20 cellular contexts compared by ENCODE assay signal in genomic region chr9:130419521-130420035, GRCh38. TPM values are rescaled to one million over a fixed set of nuclear protein-coding genes. Genes with fewer than 3 reads are reported as not detected.
DNase-seq lines count a peak whose midpoint lies in the region; ATAC-seq, FAIRE-seq and TF ChIP-seq lines count a peak whose summit lies in the region.
"Had no signal": no experiment of that assay in that cellular context is flagged by ENCODE, and none has a peak within 500 bp of the region (broad histone marks: within the 10 kb centered on the region; RNA-seq: fewer than 3 reads in every experiment).

No MANE protein-coding gene starts in this region.

- H4K8ac ChIP-seq in H1 (ENCODE audit: extremely low read depth, insufficient read depth, low read length): no peak overlapping the region

- DNase-seq in Right ventricle myocardium inferior (ENCODE audit: missing footprints): peak; percentile 41
- no peak for DNase-seq in heart left ventricle
- DNase-seq in H1 (ENCODE audit: low read depth in 1 of 2, low spot score in 2 of 2): no peak
- DNase-seq in posterior vena cava (ENCODE audit: low spot score): peak; percentile 57
- DNase-seq in NK-92 treated with Interleukin-12 subunit alpha and Interleukin-12 subunit beta, amount 100 ng/mL, for 24 hours (lab: John Stamatoyannopoulos, UW): no peak
- DNase-seq: Caco-2; CD4-positive, CD25-positive, alpha-beta regulatory T cell; CD8-positive, alpha-beta T cell; DMS153; DND-41; HCEC 1CT had no signal

- H3K36me3 ChIP-seq in heart left ventricle: peaks cover 0 to 1% (median 0%) of the 10 kb centered on the region in 9 donors
- no peaks in the 10 kb centered on the region for H3K36me3 ChIP-seq in H1 (ENCODE audit: control insufficient read depth in 2 of 4, insufficient read depth in 4 of 4, low read length in 3 of 4)
- H3K36me3 ChIP-seq: BLaER1 had no signal

- H3K14ac ChIP-seq in H1 (ENCODE audit: insufficient read length): no peak overlapping the region

- no peak overlapping the region for H2AFZ ChIP-seq in H1 (ENCODE audit: low read length)
- H2AFZ ChIP-seq: GM23338 had no signal

- no peak overlapping the region for H3K9ac ChIP-seq in H1 (replicated peaks in 1 of 4; ENCODE audit: extremely low read depth in 1 of 4, low read depth in 3 of 4, low read length in 3 of 4)
- H3K9ac ChIP-seq: BLaER1 had no signal

- ATAC-seq in Right ventricle myocardium inferior (no peak), heart left ventricle (no peak), GM19324 (IDR thresholded peaks at IDR 0.05; ENCODE audit: low FRiP score, unreplicated experiment) (no peak)
- ATAC-seq: CD8-positive, alpha-beta T cell; GM23338 had no signal

- WGBS in heart left ventricle, 4 donors: 88 to 95% (median 92%) methylated on average over 8 of the region's 8 CpGs
- 90% methylated on average over 8 of the region's 8 CpGs; no CpG with 5 or more reads in 1 of the 2 experiments for WGBS in H1 (ENCODE audit: extremely low coverage in 1 of 2, insufficient coverage in 1 of 2, insufficient read length in 1 of 2, insufficient replicate concordance in 2 of 2, low coverage in 1 of 2, low lambda C conversion rate in 2 of 2, missing lambda C conversion rate in 1 of 2), 2 experiments

- no peaks in the 10 kb centered on the region for H3K9me3 ChIP-seq in heart left ventricle
- H3K9me3 ChIP-seq in H1 (ENCODE audit: insufficient read depth in 2 of 2, low read depth in 1 of 2, low read length in 1 of 2): peaks cover 0 to 2% of the 10 kb centered on the region in 2 experiments; a peak in 1 of 4 replicates
- H3K9me3 ChIP-seq: BLaER1, Caco-2 had no signal

- no peak overlapping the region for H3K4ac ChIP-seq in H1 (replicated peaks; ENCODE audit: insufficient read length, low read depth, low read length)

- TF ChIP-seq CTCF in heart left ventricle (IDR thresholded peaks at IDR 0.05): no peak
- no peak for TF ChIP-seq CTCF in H1 (IDR thresholded peaks at IDR 0.05; ENCODE audit: control extremely low read depth in 1 of 3, insufficient read depth in 1 of 3, low read depth in 1 of 3, low read length in 3 of 3)

- H3K27me3 ChIP-seq in heart left ventricle: no peaks in the 10 kb centered on the region
- H3K27me3 ChIP-seq in H1 (replicated peaks in 1 of 4; ENCODE audit: control insufficient read depth in 3 of 4, extremely low read depth in 1 of 4, insufficient read depth in 3 of 4, low read length in 3 of 4): no peaks in the 10 kb centered on the region; a peak in 1 of 7 replicates
- H3K27me3 ChIP-seq: BLaER1 had no signal

- no peak overlapping the region for H2AK5ac ChIP-seq in H1 (ENCODE audit: low read depth, low read length)

- no peak overlapping the region for H4K91ac ChIP-seq in H1 (replicated peaks; ENCODE audit: insufficient read length, low read length)

- H2BK15ac ChIP-seq in H1 (ENCODE audit: low read length): no peak overlapping the region

- H3K4me2 ChIP-seq in H1 (ENCODE audit: insufficient read depth in 1 of 2, low read depth in 2 of 2, low read length in 2 of 2): no peak overlapping the region
- H3K4me2 ChIP-seq: BLaER1, GM23338 had no signal

- H3K27ac ChIP-seq in heart left ventricle (no peak overlapping the region), H1 (ENCODE audit: low read depth, low read length) (no peak overlapping the region)
- H3K27ac ChIP-seq: 22Rv1, BLaER1, C4-2B had no signal

- no peak for TF ChIP-seq EP300 in H1 (IDR thresholded peaks at IDR 0.05; ENCODE audit: borderline replicate concordance in 1 of 2, low read depth in 2 of 2, low read length in 2 of 2)

- no peaks in the 10 kb centered on the region for H3K79me1 ChIP-seq in H1 (ENCODE audit: low read depth, low read length)

- peaks cover 0 to 11% (median 0%) of the 10 kb centered on the region in 12 donors for H3K4me1 ChIP-seq in heart left ventricle
- peaks cover 6 to 15% (median 9%) of the 10 kb centered on the region in 4 experiments; a peak in 6 of 7 replicates for H3K4me1 ChIP-seq in H1 (replicated peaks in 1 of 4; ENCODE audit: control insufficient read depth in 3 of 4, insufficient read depth in 4 of 4, low read length in 3 of 4)

- no peak overlapping the region for H4K5ac ChIP-seq in H1 (ENCODE audit: insufficient read length, low read depth, low read length)

- H3K4me3 ChIP-seq in heart left ventricle (no peak overlapping the region), H1 (ENCODE audit: extremely low read depth in 1 of 4, insufficient read depth in 2 of 4, low read depth in 3 of 4, low read length in 4 of 4) (no peak overlapping the region)
- H3K4me3 ChIP-seq: BLaER1, GM23338 had no signal

- H4K20me1 ChIP-seq in H1 (replicated peaks in 1 of 2; ENCODE audit: control insufficient read depth in 1 of 2, insufficient read depth in 2 of 2, low read length in 2 of 2): no peaks in the 10 kb centered on the region
- H4K20me1 ChIP-seq: BLaER1 had no signal

- POLR2A ChIA-PET in H1 (lab: Charles Lee; ENCODE audit: partially characterized antibody): interaction anchor here (4.1 kb wide), 1 partner anchor 28 kb away, joined by 31 read pairs; no protein-coding TSS in a partner anchor

- H2BK5ac ChIP-seq in H1 (ENCODE audit: low read depth, low read length): no peak overlapping the region

- no peak overlapping the region for H2BK20ac ChIP-seq in H1 (ENCODE audit: low read length)

- no peak overlapping the region for H3K18ac ChIP-seq in H1 (ENCODE audit: extremely low read depth, low read length)

- no peak overlapping the region for H2BK120ac ChIP-seq in H1 (replicated peaks; ENCODE audit: low read depth, low read length)

- no peak overlapping the region for H3K56ac ChIP-seq in H1 (replicated peaks; ENCODE audit: insufficient read length, low read depth, low read length)

- intact Hi-C loops in Right ventricle myocardium inferior (cut with DNase I) (no loop called here), heart left ventricle (cut with DNase I) (no loop called here), posterior vena cava (cut with DNase I) (loop anchor here in 1 of 2 donors (10.0 kb wide), 1 partner anchor 1015 kb away; no protein-coding TSS in a partner anchor)

- no peaks in the 10 kb centered on the region for H3K23me2 ChIP-seq in H1 (ENCODE audit: low read depth, low read length)

- no peak for TF ChIP-seq POLR2A in heart left ventricle (IDR thresholded peaks at IDR 0.05)
- TF ChIP-seq POLR2A in H1 (IDR thresholded peaks at IDR 0.05; ENCODE audit: control extremely low read depth in 1 of 2, low read depth in 2 of 2, low read length in 2 of 2): no peak

- no peak for TF ChIP-seq RAD21 in H1 (IDR thresholded peaks at IDR 0.05 in 1 of 2, conservative IDR thresholded peaks at IDR 0.05 in 1 of 2; ENCODE audit: low read depth in 2 of 2, low read length in 2 of 2)

- CTCF ChIA-PET in H1 (lab: Charles Lee; ENCODE audit: partially characterized antibody): interaction anchor here (0.6 to 3.4 kb wide), 4 partner anchors 13 to 265 kb away, joined by 3 to 12 read pairs (median 4); no protein-coding TSS in a partner anchor

- H3K23ac ChIP-seq in H1 (ENCODE audit: insufficient read length): no peak overlapping the region

- no peak overlapping the region for H2BK12ac ChIP-seq in H1 (ENCODE audit: low read depth, low read length)

- FAIRE-seq in H1 (lab: Jason Lieb, UNC): no peak
- FAIRE-seq: A204.1, G401.6, GM12892, H54 had no signal

- no peaks in the 10 kb centered on the region for H3K79me2 ChIP-seq in H1 (ENCODE audit: control insufficient read depth in 1 of 2, insufficient read depth in 2 of 2, low read length in 2 of 2)

TF ChIP-seq in H1, 55 proteins besides CTCF, POLR2A, EP300 and RAD21:
- TF ChIP-seq CTBP2 (IDR thresholded peaks at IDR 0.05; ENCODE audit: borderline replicate concordance, insufficient read depth, insufficient read length, low read length) (no peak), MAX (IDR thresholded peaks at IDR 0.05) (peak; percentile 45; the same call in 1 of the 2 replicates)

RNA-seq across cellular contexts. Expression of gene ASS1, which starts 25.2 kb away (rescaled TPM):
- total RNA-seq in Right ventricle myocardium inferior: 84.8 TPM
- total RNA-seq in heart left ventricle: 100 to 1,000 TPM in 3 of 9 donors, 10 to 100 TPM in 6; 31.5 to 154 (median 60.5) TPM
- polyA plus RNA-seq in heart left ventricle: 10 to 100 TPM; 56.5 to 88.6 TPM
- total RNA-seq in H1 (2021; fragmentation: NEBNext Ultra II Directional; extraction: Animal tissue kit (Norgen Biotek cat#: 25700)): 108 and 116 TPM in 2 replicates
- polyA plus RNA-seq in H1 (2011; rRNA removed): 296 and 298 TPM in 2 replicates
- polyA plus RNA-seq in H1 (2011; cell fraction: cytosol; rRNA removed): 326 TPM
- polyA plus RNA-seq in H1 (2011; cell fraction: nucleus; rRNA removed): 280 TPM
- polyA plus RNA-seq in H1 (2012, experiment 1 of 2): 240 to 283 TPM (median 268 TPM) in 4 replicates
- 287 TPM for polyA plus RNA-seq in H1 (2012, experiment 2 of 2)
- 64.1 TPM for polyA plus RNA-seq in H1 (2013, experiment 1 of 2)
- 63.0 TPM for polyA plus RNA-seq in H1 (2013, experiment 2 of 2)
- 172 and 229 TPM in 2 replicates for polyA minus RNA-seq in H1 (2011; rRNA and poly(A)+ RNA removed)
- 85.1 TPM for polyA minus RNA-seq in H1 (2011; cell fraction: cytosol; rRNA and poly(A)+ RNA removed)
- 55.6 TPM for polyA minus RNA-seq in H1 (2011; cell fraction: nucleus; rRNA and poly(A)+ RNA removed)
- 100 to 1,000 TPM; 106 to 118 TPM for total RNA-seq in posterior vena cava
- total RNA-seq: CD4-positive, CD25-positive, alpha-beta regulatory T cell; CD8-positive, alpha-beta T cell had no signal
- polyA plus RNA-seq: CD4-positive, CD25-positive, alpha-beta regulatory T cell had no signal

Comparison
In these comparisons a context has a peak if more than half of its experiments do, and no peak if none do; other contexts are left out.
1. DNase-seq: peak in Right ventricle myocardium inferior (single experiment) and posterior vena cava (single experiment); none in heart left ventricle (0 of 5), H1 (0 of 2) and NK-92 treated with Interleukin-12 subunit alpha and Interleukin-12 subunit beta, amount 100 ng/mL, for 24 hours (single experiment).